8 cellular contexts compared by ENCODE assay signal in the genomic region with DNA sequence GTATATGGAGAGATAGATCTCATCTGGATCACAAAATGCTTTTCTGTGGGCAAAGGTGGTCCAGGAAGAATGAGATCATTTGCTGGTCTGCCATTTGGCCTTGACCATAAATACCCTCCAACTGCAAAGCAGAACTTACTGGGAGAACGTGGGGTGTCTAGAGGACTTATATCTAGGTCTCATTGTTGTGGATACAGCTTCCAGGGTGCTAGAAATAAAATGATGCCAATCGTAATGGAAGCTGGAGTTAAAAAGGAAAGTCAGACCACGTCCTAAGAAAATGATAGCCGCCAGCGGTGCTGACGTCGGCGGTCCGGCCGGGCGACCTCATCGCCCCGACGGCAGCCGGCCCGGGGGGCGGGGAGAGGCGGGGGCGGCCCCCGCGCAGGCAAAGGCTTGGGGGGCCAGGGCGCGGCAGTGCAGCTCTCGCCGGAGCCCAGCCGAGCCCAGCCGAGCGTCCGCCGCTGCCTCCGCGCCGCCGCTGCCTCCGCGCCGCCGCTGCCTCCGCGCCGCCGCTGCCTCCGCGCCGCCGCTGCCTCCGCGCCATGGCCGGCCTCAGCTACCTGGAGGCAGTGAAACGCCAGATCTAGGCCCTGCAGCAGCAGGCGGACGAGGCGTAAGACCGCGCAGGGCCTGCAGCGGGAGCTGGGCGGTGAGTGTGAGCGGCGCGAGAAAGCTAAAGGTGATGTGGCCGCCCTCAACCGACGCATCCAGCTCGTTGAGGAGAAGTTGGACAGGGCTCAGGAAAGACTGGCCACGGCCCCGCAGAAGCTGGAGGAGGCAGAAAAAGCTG.
DNase-seq lines count a peak whose midpoint lies in the region; ATAC-seq lines count a peak whose summit lies in the region.

No MANE protein-coding gene starts in this region.

- peak overlapping the region; percentile 83 for H3K4me3 Mint-ChIP-seq in activated CD8-positive, alpha-beta T cell treated with anti-CD3 and anti-CD28 coated beads, Interleukin-2, amount 10 ng/mL, durations not matched to agents 7 days and 5 days
- peak overlapping the region; percentile 86 to 90 for H3K4me3 Mint-ChIP-seq in stimulated activated naive B cell treated with anti-CD40 and anti-IgM and Interleukin-4, amounts not matched to agents 10 μg/mL and 1 μg/mL and 100 μg/mL, for 72 hours

- H3K36me3 ChIP-seq in mucosa of stomach (ENCODE audit: control insufficient read depth, insufficient read depth, low read length), result no peaks in the 10 kb centered on the region

- DNase-seq in NCI-H2227 (lab: John Stamatoyannopoulos, UW; ENCODE audit: unreplicated experiment), result peak; percentile 42
- DNase-seq in NCI-H2227 treated with DMSO at 0.1 percent for 48 hours (lab: John Stamatoyannopoulos, UW), result no peak
- peak; percentile 26 for DNase-seq in NCI-H2029 treated with DMSO at 0.1 percent for 48 hours (lab: John Stamatoyannopoulos, UW)
- DNase-seq in activated CD8-positive, alpha-beta T cell treated with anti-CD3 and anti-CD28 coated beads, Interleukin-2, amount 10 ng/mL, durations not matched to agents 7 days and 5 days, result peak; percentile 49
- no peak for DNase-seq in epithelial cell of prostate (ENCODE audit: low read depth, low spot score)
- DNase-seq in stimulated activated naive B cell treated with anti-CD40 and anti-IgM and Interleukin-4, amounts not matched to agents 10 μg/mL and 1 μg/mL and 100 μg/mL, for 72 hours, result peak; percentile 48

- H3K27me3 Mint-ChIP-seq in activated CD8-positive, alpha-beta T cell treated with anti-CD3 and anti-CD28 coated beads, Interleukin-2, amount 10 ng/mL, durations not matched to agents 7 days and 5 days (ENCODE audit: low read depth), result no peaks in the 10 kb centered on the region
- H3K27me3 Mint-ChIP-seq in stimulated activated naive B cell treated with anti-CD40 and anti-IgM and Interleukin-4, amounts not matched to agents 10 μg/mL and 1 μg/mL and 100 μg/mL, for 72 hours, result peaks cover 0 to 5% of the 10 kb centered on the region in 2 donors

- no peaks in the 10 kb centered on the region for H3K36me3 Mint-ChIP-seq in activated CD8-positive, alpha-beta T cell treated with anti-CD3 and anti-CD28 coated beads, Interleukin-2, amount 10 ng/mL, durations not matched to agents 7 days and 5 days (ENCODE audit: low read depth)
- H3K36me3 Mint-ChIP-seq in stimulated activated naive B cell treated with anti-CD40 and anti-IgM and Interleukin-4, amounts not matched to agents 10 μg/mL and 1 μg/mL and 100 μg/mL, for 72 hours, result no peaks in the 10 kb centered on the region

- H3K9ac ChIP-seq in mucosa of stomach (ENCODE audit: low read length), result peak overlapping the region; percentile 84

- peak overlapping the region; percentile 72 for H3K4me3 ChIP-seq in mucosa of stomach (ENCODE audit: low read length)

- POLR2A ChIA-PET in activated CD8-positive, alpha-beta T cell treated with anti-CD3 and anti-CD28 coated beads, Interleukin-2, amount 10 ng/mL, durations not matched to agents 7 days and 5 days (lab: Charles Lee), result interaction anchor here (0.9 to 2.2 kb wide), 5 partner anchors 11 to 716 kb away, joined by 3 to 12 read pairs (median 5); a partner anchor contains a TSS

- H3K27me3 ChIP-seq in mucosa of stomach (ENCODE audit: control insufficient read depth, insufficient read depth, low read length), result no peaks in the 10 kb centered on the region

- peak overlapping the region; percentile 65 for H3K27ac ChIP-seq in epithelial cell of prostate

- H3K9me3 ChIP-seq in mucosa of stomach (ENCODE audit: control insufficient read depth, low read length), result no peaks in the 10 kb centered on the region

- peaks cover 5% of the 10 kb centered on the region for H3K4me1 ChIP-seq in mucosa of stomach (ENCODE audit: control insufficient read depth, insufficient read depth, low read length)

- H3K27ac Mint-ChIP-seq in activated CD8-positive, alpha-beta T cell treated with anti-CD3 and anti-CD28 coated beads, Interleukin-2, amount 10 ng/mL, durations not matched to agents 7 days and 5 days, result peak overlapping the region; percentile 90
- peak overlapping the region; percentile 87 for H3K27ac Mint-ChIP-seq in stimulated activated naive B cell treated with anti-CD40 and anti-IgM and Interleukin-4, amounts not matched to agents 10 μg/mL and 1 μg/mL and 100 μg/mL, for 72 hours

- CTCF ChIA-PET in activated CD8-positive, alpha-beta T cell treated with anti-CD3 and anti-CD28 coated beads, Interleukin-2, amount 10 ng/mL, durations not matched to agents 7 days and 5 days (lab: Charles Lee), result interaction anchor here (0.9 to 2.1 kb wide), 7 partner anchors 15 to 275 kb away, joined by 3 to 8 read pairs (median 3); no protein-coding TSS in a partner anchor

- peaks cover 36% of the 10 kb centered on the region for H3K4me1 Mint-ChIP-seq in activated CD8-positive, alpha-beta T cell treated with anti-CD3 and anti-CD28 coated beads, Interleukin-2, amount 10 ng/mL, durations not matched to agents 7 days and 5 days (ENCODE audit: low read depth)
- H3K4me1 Mint-ChIP-seq in stimulated activated naive B cell treated with anti-CD40 and anti-IgM and Interleukin-4, amounts not matched to agents 10 μg/mL and 1 μg/mL and 100 μg/mL, for 72 hours, result peaks cover 8 to 23% of the 10 kb centered on the region in 2 donors

- peak; percentile 88 for ATAC-seq in HG02642 (IDR thresholded peaks at IDR 0.05; ENCODE audit: poor library complexity, unreplicated experiment)
- ATAC-seq in activated CD8-positive, alpha-beta T cell treated with anti-CD3 and anti-CD28 coated beads, Interleukin-2, amount 10 ng/mL, durations not matched to agents 7 days and 5 days, result peak; percentile 86
- ATAC-seq in stimulated activated naive B cell treated with anti-CD40 and anti-IgM and Interleukin-4, amounts not matched to agents 10 μg/mL and 1 μg/mL and 100 μg/mL, for 72 hours (replicated peaks), result peak; percentile 92 to 93

- no peaks in the 10 kb centered on the region for H3K9me3 Mint-ChIP-seq in activated CD8-positive, alpha-beta T cell treated with anti-CD3 and anti-CD28 coated beads, Interleukin-2, amount 10 ng/mL, durations not matched to agents 7 days and 5 days (ENCODE audit: insufficient read depth)
- H3K9me3 Mint-ChIP-seq in stimulated activated naive B cell treated with anti-CD40 and anti-IgM and Interleukin-4, amounts not matched to agents 10 μg/mL and 1 μg/mL and 100 μg/mL, for 72 hours, result no peaks in the 10 kb centered on the region

Comparison
In these comparisons a context has a peak if more than half of its experiments do, and no peak if none do; other contexts are left out.
1. DNase-seq: peak in NCI-H2227 (single experiment), NCI-H2029 treated with DMSO at 0.1 percent for 48 hours (single experiment), activated CD8-positive, alpha-beta T cell treated with anti-CD3 and anti-CD28 coated beads, Interleukin-2, amount 10 ng/mL, durations not matched to agents 7 days and 5 days (single experiment) and stimulated activated naive B cell treated with anti-CD40 and anti-IgM and Interleukin-4, amounts not matched to agents 10 μg/mL and 1 μg/mL and 100 μg/mL, for 72 hours (single experiment); none in NCI-H2227 treated with DMSO at 0.1 percent for 48 hours (single experiment) and epithelial cell of prostate (single experiment).
2. Peak in every context shown above with its lines, with median percentiles within 50 percentile points of each other: ATAC-seq.